8 cellular contexts compared by ENCODE assay signal in the genomic region with DNA sequence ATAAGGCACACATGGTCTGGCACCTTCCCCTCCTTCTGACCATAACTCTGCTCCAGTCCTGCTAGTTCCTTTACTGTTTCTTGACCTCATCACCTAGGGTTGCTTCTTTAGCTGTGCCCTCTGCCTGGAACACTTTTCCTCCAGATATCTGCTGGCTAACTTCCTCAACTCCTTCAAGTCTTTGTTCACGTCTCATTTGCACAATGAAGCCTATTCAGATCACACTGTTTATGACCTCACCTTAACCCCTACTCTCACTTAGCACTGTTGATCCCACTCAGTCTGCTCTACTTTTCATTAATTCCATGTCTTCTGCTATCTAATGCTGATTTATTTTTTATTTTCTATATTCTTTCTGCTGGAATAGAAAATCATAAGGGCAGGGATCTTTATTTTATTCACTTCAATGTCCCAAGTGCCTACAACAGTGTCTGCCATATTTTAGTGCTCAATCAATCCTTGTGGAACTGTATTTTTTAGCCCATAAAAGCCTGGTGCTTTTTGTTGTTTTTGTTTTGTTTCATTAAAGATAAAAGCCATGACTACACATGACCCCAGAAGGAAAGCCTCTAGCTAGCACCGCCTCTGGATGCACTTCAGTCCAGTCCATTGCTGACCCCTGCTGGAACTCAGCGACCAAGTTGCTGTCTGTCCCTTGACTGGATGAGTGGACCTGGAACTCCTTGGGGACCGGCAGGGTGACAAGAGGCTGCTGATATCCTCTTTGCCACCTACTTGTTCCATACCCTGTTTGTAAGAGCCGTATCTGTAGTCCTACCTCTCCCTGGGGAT. TPM values are rescaled to one million over a fixed set of nuclear protein-coding genes. Genes with fewer than 3 reads are reported as not detected.
A peak's percentile ranks its signal among the peaks of the same experiment; 100 is the strongest.
DNase-seq lines count a peak whose midpoint lies in the region; ATAC-seq and TF ChIP-seq lines count a peak whose summit lies in the region.

No MANE protein-coding gene starts in this region.

- peak; percentile 27 to 63 (median 41) for TF ChIP-seq CTCF in ascending aorta (IDR thresholded peaks at IDR 0.05)
- peak in 4 of 5 experiments; percentile 35 to 66 (median 52) for TF ChIP-seq CTCF in gastrocnemius medialis (IDR thresholded peaks at IDR 0.05 in 4 of 5, conservative IDR thresholded peaks at IDR 0.05 in 1 of 5)

- H3K4me1 ChIP-seq in ascending aorta, result no peaks in the 10 kb centered on the region
- H3K4me1 ChIP-seq in gastrocnemius medialis, result no peaks in the 10 kb centered on the region

- H3K9me3 ChIP-seq in ascending aorta, result no peaks in the 10 kb centered on the region
- H3K9me3 ChIP-seq in gastrocnemius medialis, result no peaks in the 10 kb centered on the region

- H3K36me3 ChIP-seq in ascending aorta (no peaks in the 10 kb centered on the region), gastrocnemius medialis (no peaks in the 10 kb centered on the region)

- TF ChIP-seq POLR2A in gastrocnemius medialis (IDR thresholded peaks at IDR 0.05), result no peak

- no peak overlapping the region for H3K4me3 ChIP-seq in ascending aorta
- H3K4me3 ChIP-seq in gastrocnemius medialis, result no peak overlapping the region

- DNase-seq in A172 (ENCODE audit: low spot score) (peak; percentile 71), G401 (ENCODE audit: low spot score) (peak; percentile 67), NCI-H524 (lab: John Stamatoyannopoulos, UW) (peak; percentile 40 to 77), ascending aorta (ENCODE audit: low spot score in 2 of 2) (peak in 1 of 2 donors; percentile 70), iPS DF 19.7 (ENCODE audit: low read depth, low spot score) (peak; percentile 45), gastrocnemius medialis (peak; percentile 34 to 48), GF-D8 (lab: John Stamatoyannopoulos, UW) (no peak)

- intact Hi-C loops in ascending aorta (cut with DNase I), result loop anchor here (2.0 to 5.0 kb wide), 2 partner anchors 479 to 649 kb away; a partner anchor contains a TSS
- intact Hi-C loops in gastrocnemius medialis (cut with DNase I; ENCODE audit: low total_unique reads), result loop anchor here (1.0 to 10.0 kb wide), 3 partner anchors 237 to 651 kb away; a partner anchor contains a TSS

- H3K27ac ChIP-seq in ascending aorta (no peak overlapping the region), gastrocnemius medialis (no peak overlapping the region)

- ATAC-seq in gastrocnemius medialis (peak; percentile 46 to 69), HG03439 (IDR thresholded peaks at IDR 0.05; ENCODE audit: unreplicated experiment) (no peak)

- H3K27me3 ChIP-seq in ascending aorta (no peaks in the 10 kb centered on the region), gastrocnemius medialis (no peaks in the 10 kb centered on the region)

- in situ Hi-C loops in G401 (cut with HindIII; ENCODE audit: low sequenced_read_pairs) (no loop called here), gastrocnemius medialis (cut with MboI; ENCODE audit: low sequenced_read_pairs in 4 of 4) (loop anchor here in 2 of 4 donors (25.0 kb wide), 1 partner anchor 484 kb away; no protein-coding TSS in a partner anchor)

RNA-seq across cellular contexts. Expression of a gene that starts 12.3 kb away (rescaled TPM):
- total RNA-seq in A172 (2014; rRNA removed; shearing (Covaris generic)), result 0.02 and 0.60 TPM in 2 replicates
- total RNA-seq in G401 (2014; rRNA removed; shearing (Covaris generic)), result not detected in 2 replicates
- total RNA-seq in ascending aorta (not detected), gastrocnemius medialis (under 1 TPM; 0.41 to 0.78 (median 0.46) TPM)

RNA-seq across cellular contexts. Expression of a gene that starts 35.3 kb away (rescaled TPM):
- not detected in 2 replicates for total RNA-seq in A172 (2014; rRNA removed; shearing (Covaris generic))
- not detected in 2 replicates for total RNA-seq in G401 (2014; rRNA removed; shearing (Covaris generic))
- total RNA-seq in ascending aorta (not detected), gastrocnemius medialis (not detected)

RNA-seq across cellular contexts. Expression of a gene that starts 53.1 kb away (rescaled TPM):
- total RNA-seq in A172 (2014; rRNA removed; shearing (Covaris generic)), result 14.1 and 19.0 TPM in 2 replicates
- total RNA-seq in G401 (2014; rRNA removed; shearing (Covaris generic)), result 27.2 and 43.6 TPM in 2 replicates
- total RNA-seq in ascending aorta (5.4 TPM), gastrocnemius medialis (10 to 100 TPM; 12.5 to 15.0 (median 14.0) TPM)
